16 cellular contexts compared by ENCODE assay signal in genomic region chr11:38990139-38990538, GRCh38.
A peak's percentile ranks its signal among the peaks of the same experiment; 100 is the strongest.
DNase-seq lines count a peak whose midpoint lies in the region; ATAC-seq and TF ChIP-seq lines count a peak whose summit lies in the region.
"Had no signal": no experiment of that assay in that cellular context is flagged by ENCODE, and none has a peak within 500 bp of the region (broad histone marks: within the 10 kb centered on the region; RNA-seq: fewer than 3 reads in every experiment).

No MANE protein-coding gene starts in this region.

- no peaks in the 10 kb centered on the region for H3K9me3 Mint-ChIP-seq in MCF 10A (ENCODE audit: unreplicated experiment)

- H3K9me3 ChIP-seq in breast epithelium: no peaks in the 10 kb centered on the region
- no peaks in the 10 kb centered on the region for H3K9me3 ChIP-seq in colonic mucosa
- no peaks in the 10 kb centered on the region for H3K9me3 ChIP-seq in mucosa of descending colon
- peaks cover under 1% of the 10 kb centered on the region for H3K9me3 ChIP-seq in psoas muscle
- H3K9me3 ChIP-seq: BLaER1, Caco-2 had no signal

- no peaks in the 10 kb centered on the region for H3K27me3 Mint-ChIP-seq in MCF 10A (ENCODE audit: insufficient read depth, unreplicated experiment)

- H3K36me3 ChIP-seq in breast epithelium: no peaks in the 10 kb centered on the region
- H3K36me3 ChIP-seq in colonic mucosa: no peaks in the 10 kb centered on the region
- H3K36me3 ChIP-seq in mucosa of descending colon (ENCODE audit: low read depth): no peaks in the 10 kb centered on the region
- H3K36me3 ChIP-seq in psoas muscle (ENCODE audit: insufficient read depth in 1 of 2, low read depth in 1 of 2): no peaks in the 10 kb centered on the region
- H3K36me3 ChIP-seq: BLaER1 had no signal

- no peak for TF ChIP-seq POLR2A in breast epithelium (IDR thresholded peaks at IDR 0.05)

- H3K4me1 ChIP-seq in breast epithelium: no peaks in the 10 kb centered on the region
- no peaks in the 10 kb centered on the region for H3K4me1 ChIP-seq in colonic mucosa
- no peaks in the 10 kb centered on the region for H3K4me1 ChIP-seq in mucosa of descending colon (ENCODE audit: low read depth)
- no peaks in the 10 kb centered on the region for H3K4me1 ChIP-seq in psoas muscle
- H3K4me1 ChIP-seq: BLaER1, Caco-2 had no signal

- intact Hi-C loops in MCF 10A (cut with micrococcal nuclease) (no loop called here), breast epithelium (cut with DNase I; ENCODE audit: low total_unique reads) (no loop called here), colonic mucosa (cut with DNase I) (no loop called here), mucosa of descending colon (cut with DNase I, micrococcal nuclease) (no loop called here), psoas muscle (cut with DNase I) (no loop called here)

- CTCF ChIA-PET in MCF 10A (lab: Yijun Ruan, JAX): no interaction called here

- ATAC-seq in mucosa of descending colon: peak; percentile 96
- no peak for ATAC-seq in psoas muscle
- ATAC-seq: GM23338 had no signal

- H3K27me3 ChIP-seq in breast epithelium (no peaks in the 10 kb centered on the region), colonic mucosa (no peaks in the 10 kb centered on the region), psoas muscle (ENCODE audit: insufficient read depth in 3 of 3, low read length in 2 of 3) (no peaks in the 10 kb centered on the region)
- H3K27me3 ChIP-seq: BLaER1 had no signal

- no TSS peak for BruUV-seq in MCF 10A (replicated peaks; lab: Mats Ljungman, UMichigan)

- peaks cover 15% of the 10 kb centered on the region for H3K4me1 Mint-ChIP-seq in MCF 10A (ENCODE audit: insufficient read depth, unreplicated experiment)
- H3K4me1 Mint-ChIP-seq: CD8-positive, alpha-beta memory T cell; GM23338 had no signal

- POLR2A ChIA-PET in MCF 10A (lab: Yijun Ruan, JAX): interaction anchor here (0.5 to 3.2 kb wide), 5 partner anchors 19 to 1819 kb away, joined by 3 to 18 read pairs (median 5); no protein-coding TSS in a partner anchor

- H3K4me3 Mint-ChIP-seq in MCF 10A (ENCODE audit: unreplicated experiment): no peak overlapping the region
- H3K4me3 Mint-ChIP-seq: CD8-positive, alpha-beta memory T cell; GM23338 had no signal

- no peak overlapping the region for H3K9ac ChIP-seq in colonic mucosa (ENCODE audit: low read depth in 2 of 2, low read length in 2 of 2)
- H3K9ac ChIP-seq: BLaER1 had no signal

- no peaks in the 10 kb centered on the region for H3K36me3 Mint-ChIP-seq in MCF 10A (ENCODE audit: insufficient read depth, unreplicated experiment)

- H3K27ac Mint-ChIP-seq in MCF 10A (ENCODE audit: low read depth, unreplicated experiment): peak overlapping the region; percentile 14
- H3K27ac Mint-ChIP-seq: GM23338 had no signal

- H3K27ac ChIP-seq in breast epithelium (no peak overlapping the region), colonic mucosa (no peak overlapping the region), psoas muscle (no peak overlapping the region)
- H3K27ac ChIP-seq: BLaER1 had no signal

- DNase-seq in MCF 10A (ENCODE audit: unreplicated experiment) (peak; percentile 26), breast epithelium (ENCODE audit: low spot score in 2 of 2) (no peak), colonic mucosa (peak; percentile 33), mucosa of descending colon (peak in 1 of 3 donors; percentile 48), NCI-H187 treated with DMSO at 0.1 percent for 48 hours (lab: John Stamatoyannopoulos, UW) (no peak), psoas muscle (no peak)
- no peak for DNase-seq in activated CD8-positive, alpha-beta memory T cell treated with anti-CD3 and anti-CD28 coated beads for 24 hours
- DNase-seq: 8988T; AML-193; Caco-2; CD8-positive, alpha-beta memory T cell; DND-41; GDM1; H7 had no signal

- TF ChIP-seq CTCF in MCF 10A (IDR thresholded peaks at IDR 0.05; ENCODE audit: unreplicated experiment): no peak
- TF ChIP-seq CTCF in breast epithelium (IDR thresholded peaks at IDR 0.05): no peak
- TF ChIP-seq CTCF in colonic mucosa (IDR thresholded peaks at IDR 0.05): no peak
- TF ChIP-seq CTCF in mucosa of descending colon (IDR thresholded peaks at IDR 0.05): no peak
- TF ChIP-seq CTCF in psoas muscle (IDR thresholded peaks at IDR 0.05): no peak

- WGBS in psoas muscle, 3 donors: 68 to 72% (median 70%) methylated on average over 5 of the region's 5 CpGs

- H3K4me3 ChIP-seq in breast epithelium (no peak overlapping the region), colonic mucosa (no peak overlapping the region), mucosa of descending colon (no peak overlapping the region), psoas muscle (no peak overlapping the region)
- H3K4me3 ChIP-seq: BLaER1, GM23338 had no signal

Comparison
In these comparisons a context has a peak if more than half of its experiments do, and no peak if none do; other contexts are left out.
1. DNase-seq: peak in MCF 10A (single experiment) and colonic mucosa (single experiment); none in breast epithelium (0 of 2), activated CD8-positive, alpha-beta memory T cell treated with anti-CD3 and anti-CD28 coated beads for 24 hours (single experiment), NCI-H187 treated with DMSO at 0.1 percent for 48 hours (single experiment) and psoas muscle (0 of 2).